ENCODE assay signal across 15 cellular contexts in the genomic region with DNA sequence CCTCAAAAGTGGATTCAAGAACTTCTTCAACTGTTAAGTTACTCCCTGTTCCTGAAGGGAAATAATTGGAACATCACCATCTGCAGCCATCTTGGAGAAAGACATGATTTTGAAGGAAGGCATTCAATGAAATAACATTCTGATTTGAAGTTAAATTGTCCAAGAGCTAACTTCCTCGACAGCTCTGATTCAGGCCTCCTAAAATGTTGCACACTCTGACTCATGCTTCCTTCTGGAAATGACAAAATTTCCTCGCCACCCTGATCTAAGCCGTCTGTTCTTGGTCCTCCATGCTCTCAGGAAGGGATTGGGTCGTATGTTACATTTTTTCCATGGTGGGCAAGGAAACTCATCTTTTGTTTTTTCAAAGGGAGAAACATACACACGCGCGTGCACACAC.
DNase-seq lines count a peak whose midpoint lies in the region; ATAC-seq, FAIRE-seq and TF ChIP-seq lines count a peak whose summit lies in the region.
"Had no signal": no experiment of that assay in that cellular context is flagged by ENCODE, and none has a peak within 500 bp of the region (broad histone marks: within the 10 kb centered on the region; RNA-seq: fewer than 3 reads in every experiment).

No MANE protein-coding gene starts in this region.

- no peaks in the 10 kb centered on the region for H3K36me3 ChIP-seq in spleen
- H3K36me3 ChIP-seq: adrenal gland had no signal

- peaks cover 5% of the 10 kb centered on the region for H3K36me3 Mint-ChIP-seq in activated naive CD8-positive, alpha-beta T cell treated with anti-CD3 and anti-CD28 coated beads, Interleukin-2, amount 50 U/mL, for 24 hours (ENCODE audit: low read depth)
- no peaks in the 10 kb centered on the region for H3K36me3 Mint-ChIP-seq in activated naive CD8-positive, alpha-beta T cell treated with anti-CD3 and anti-CD28 coated beads for 36 hours
- H3K36me3 Mint-ChIP-seq in progenitor cell of endocrine pancreas (ENCODE audit: insufficient read depth) = no peaks in the 10 kb centered on the region
- no peaks in the 10 kb centered on the region for H3K36me3 Mint-ChIP-seq in type B pancreatic cell

- H3K4me1 ChIP-seq in spleen = no peaks in the 10 kb centered on the region
- H3K4me1 ChIP-seq: adrenal gland had no signal

- H3K27ac ChIP-seq in spleen = no peak overlapping the region
- H3K27ac ChIP-seq: adrenal gland had no signal

- peak overlapping the region; percentile 71 for H3K27ac Mint-ChIP-seq in activated naive CD8-positive, alpha-beta T cell treated with anti-CD3 and anti-CD28 coated beads, Interleukin-2, amount 50 U/mL, for 24 hours
- no peak overlapping the region for H3K27ac Mint-ChIP-seq in activated naive CD8-positive, alpha-beta T cell treated with anti-CD3 and anti-CD28 coated beads for 36 hours
- H3K27ac Mint-ChIP-seq in progenitor cell of endocrine pancreas = no peak overlapping the region
- H3K27ac Mint-ChIP-seq in type B pancreatic cell = no peak overlapping the region

- peak; percentile 23 for FAIRE-seq in RCC 7860 (lab: Jason Lieb, UNC)
- FAIRE-seq: A204.1 had no signal

- peak; percentile 63 for ATAC-seq in activated naive CD8-positive, alpha-beta T cell treated with anti-CD3 and anti-CD28 coated beads, Interleukin-2, amount 50 U/mL, for 24 hours

- peaks cover 5% of the 10 kb centered on the region for H3K9me3 Mint-ChIP-seq in activated naive CD8-positive, alpha-beta T cell treated with anti-CD3 and anti-CD28 coated beads, Interleukin-2, amount 50 U/mL, for 24 hours
- peaks cover 2% of the 10 kb centered on the region for H3K9me3 Mint-ChIP-seq in activated naive CD8-positive, alpha-beta T cell treated with anti-CD3 and anti-CD28 coated beads for 36 hours
- H3K9me3 Mint-ChIP-seq in progenitor cell of endocrine pancreas (ENCODE audit: low read depth) (peaks cover 34% of the 10 kb centered on the region), type B pancreatic cell (peaks cover 9% of the 10 kb centered on the region)

- TF ChIP-seq POLR2A in spleen (IDR thresholded peaks at IDR 0.05) = no peak

- H3K4me1 Mint-ChIP-seq in activated naive CD8-positive, alpha-beta T cell treated with anti-CD3 and anti-CD28 coated beads, Interleukin-2, amount 50 U/mL, for 24 hours = peaks cover 34% of the 10 kb centered on the region
- peaks cover 12% of the 10 kb centered on the region for H3K4me1 Mint-ChIP-seq in activated naive CD8-positive, alpha-beta T cell treated with anti-CD3 and anti-CD28 coated beads for 36 hours
- H3K4me1 Mint-ChIP-seq in progenitor cell of endocrine pancreas (ENCODE audit: low read depth) (no peaks in the 10 kb centered on the region), type B pancreatic cell (ENCODE audit: unreplicated experiment) (no peaks in the 10 kb centered on the region)

- H3K9me3 ChIP-seq in spleen = peaks cover 0 to 6% (median 0%) of the 10 kb centered on the region in 8 donors
- H3K9me3 ChIP-seq: adrenal gland had no signal

- WGBS in spleen, 5 donors = 38 to 68% (median 43%) methylated on average over 7 of the region's 7 CpGs

- no peak overlapping the region for H3K4me3 Mint-ChIP-seq in activated naive CD8-positive, alpha-beta T cell treated with anti-CD3 and anti-CD28 coated beads, Interleukin-2, amount 50 U/mL, for 24 hours
- no peak overlapping the region for H3K4me3 Mint-ChIP-seq in activated naive CD8-positive, alpha-beta T cell treated with anti-CD3 and anti-CD28 coated beads for 36 hours
- H3K4me3 Mint-ChIP-seq in progenitor cell of endocrine pancreas (ENCODE audit: low read depth) (no peak overlapping the region), type B pancreatic cell (no peak overlapping the region)

- DNase-seq in activated naive CD8-positive, alpha-beta T cell treated with anti-CD3 and anti-CD28 coated beads, Interleukin-2, amount 50 U/mL, for 24 hours = no peak
- DNase-seq in activated naive CD8-positive, alpha-beta T cell treated with anti-CD3 and anti-CD28 coated beads for 36 hours = no peak
- DNase-seq in RCC 7860 (ENCODE audit: low spot score) = peak; percentile 18
- DNase-seq in epithelial cell of esophagus (ENCODE audit: low read depth) = peak; percentile 70
- peak; percentile 61 for DNase-seq in renal cortical epithelial cell (ENCODE audit: low read depth)
- DNase-seq in progenitor cell of endocrine pancreas (ENCODE audit: low spot score, unreplicated experiment) = no peak
- no peak for DNase-seq in type B pancreatic cell (ENCODE audit: extremely low spot score, unreplicated experiment)
- no peak for DNase-seq in spleen
- DNase-seq: activated CD8-positive, alpha-beta memory T cell treated with anti-CD3 and anti-CD28 coated beads for 24 hours; adrenal gland; DND-41; left cardiac atrium; NCI-H146; T-helper 9 cell had no signal

- peaks cover 0 to 8% (median 0%) of the 10 kb centered on the region in 7 donors for H3K27me3 ChIP-seq in spleen (replicated peaks in 1 of 7)

- no peaks in the 10 kb centered on the region for H3K27me3 Mint-ChIP-seq in activated naive CD8-positive, alpha-beta T cell treated with anti-CD3 and anti-CD28 coated beads, Interleukin-2, amount 50 U/mL, for 24 hours
- H3K27me3 Mint-ChIP-seq in activated naive CD8-positive, alpha-beta T cell treated with anti-CD3 and anti-CD28 coated beads for 36 hours = no peaks in the 10 kb centered on the region
- H3K27me3 Mint-ChIP-seq in progenitor cell of endocrine pancreas = no peaks in the 10 kb centered on the region
- no peaks in the 10 kb centered on the region for H3K27me3 Mint-ChIP-seq in type B pancreatic cell

- TF ChIP-seq CTCF in epithelial cell of esophagus (IDR thresholded peaks at IDR 0.05; ENCODE audit: insufficient read depth, low read depth, low read length, missing control alignments) (no peak), progenitor cell of endocrine pancreas (IDR thresholded peaks at IDR 0.05; ENCODE audit: unreplicated experiment) (no peak), type B pancreatic cell (conservative IDR thresholded peaks at IDR 0.05) (no peak), spleen (IDR thresholded peaks at IDR 0.05 in 8 of 11, conservative IDR thresholded peaks at IDR 0.05 in 3 of 11) (no peak)

- intact Hi-C loops in spleen (cut with DNase I; ENCODE audit: low total_unique reads) = no loop called here

- no peak overlapping the region for H3K4me3 ChIP-seq in epithelial cell of esophagus (ENCODE audit: low read length)
- no peak overlapping the region for H3K4me3 ChIP-seq in spleen
- H3K4me3 ChIP-seq: adrenal gland had no signal

Comparison
In these comparisons a context has a peak if more than half of its experiments do, and no peak if none do; other contexts are left out.
1. DNase-seq: peak in RCC 7860 (single experiment), epithelial cell of esophagus (single experiment) and renal cortical epithelial cell (single experiment); none in activated naive CD8-positive, alpha-beta T cell treated with anti-CD3 and anti-CD28 coated beads, Interleukin-2, amount 50 U/mL, for 24 hours (single experiment), activated naive CD8-positive, alpha-beta T cell treated with anti-CD3 and anti-CD28 coated beads for 36 hours (single experiment), progenitor cell of endocrine pancreas (single experiment), type B pancreatic cell (single experiment) and spleen (single experiment).